Comparison of ENCODE assay signal across 1 cellular context in genomic region chr19:7921302-7921954, GRCh38.
A peak's percentile ranks its signal among the peaks of the same experiment; 100 is the strongest.
TF ChIP-seq lines count a peak whose summit lies in the region.

No MANE protein-coding gene starts in this region.

TF ChIP-seq in GM12878, 131 proteins besides CTCF, POLR2A, EP300 and RAD21:
- TF ChIP-seq MYC (IDR thresholded peaks at IDR 0.05; ENCODE audit: insufficient read depth, insufficient read length, insufficient replicate concordance, low read length, severe bottlenecking) (no peak), TARDBP (IDR thresholded peaks at IDR 0.05; ENCODE audit: borderline replicate concordance) (no peak), ZNF622 (IDR thresholded peaks at IDR 0.05) (no peak), ZNF207 (IDR thresholded peaks at IDR 0.05; ENCODE audit: borderline replicate concordance) (0 out of 2 replicates have a peak, but pooled peaks have one; percentile 0)
TF ChIP-seq in GM12878: peak in this region for 1.
